24 cellular contexts compared by ENCODE assay signal in the genomic region with DNA sequence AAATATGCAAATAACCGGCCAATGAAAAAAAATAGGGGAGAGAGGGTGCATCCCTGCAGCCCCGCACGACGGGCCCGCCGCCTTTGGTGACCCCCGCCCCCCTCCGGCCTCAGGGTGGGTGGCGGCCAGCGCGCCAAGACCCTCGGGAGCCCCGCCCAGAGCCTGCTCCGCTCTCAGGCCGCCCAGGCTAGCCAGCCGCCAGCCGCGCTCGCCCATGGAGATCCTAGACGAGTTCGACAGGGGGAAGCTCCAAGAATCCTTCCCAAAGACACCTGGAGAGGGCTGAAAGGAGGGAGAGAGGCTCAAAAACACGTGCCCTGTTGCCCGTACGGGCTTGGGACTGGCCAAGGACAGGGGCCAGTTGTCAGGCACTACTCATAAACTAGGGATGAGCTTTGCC.
DNase-seq lines count a peak whose midpoint lies in the region; ATAC-seq, FAIRE-seq and TF ChIP-seq lines count a peak whose summit lies in the region.
"Had no signal": no experiment of that assay in that cellular context is flagged by ENCODE, and none has a peak within 500 bp of the region (broad histone marks: within the 10 kb centered on the region; RNA-seq: fewer than 3 reads in every experiment).

No MANE protein-coding gene starts in this region.

- H3K4ac ChIP-seq in neuronal stem cell (ENCODE audit: low read length): no peak overlapping the region

- H3K27me3 Mint-ChIP-seq in GM23338 (ENCODE audit: insufficient read depth, low read depth, poor library complexity) (no peaks in the 10 kb centered on the region), WTC11 (ENCODE audit: low read depth) (no peaks in the 10 kb centered on the region)
- H3K27me3 Mint-ChIP-seq: B cell; CD4-positive, alpha-beta T cell had no signal

- H3K9me2 ChIP-seq in GM23338 (ENCODE audit: insufficient read depth): peaks cover 6% of the 10 kb centered on the region

- no peak for TF ChIP-seq CTCF in GM23338 (conservative IDR thresholded peaks at IDR 0.05; ENCODE audit: low read depth in 2 of 2)
- TF ChIP-seq CTCF in WTC11 (IDR thresholded peaks at IDR 0.05): no peak
- TF ChIP-seq CTCF in esophagus muscularis mucosa (IDR thresholded peaks at IDR 0.05): no peak

- H2BK120ac ChIP-seq in neuronal stem cell (ENCODE audit: low read depth, low read length): no peak overlapping the region

- 91% methylated on average over 24 of the region's 24 CpGs for WGBS in esophagus muscularis mucosa
- no CpG with 5 or more reads among the region's 24 CpGs for WGBS in neuronal stem cell (ENCODE audit: extremely low coverage in 2 of 2, insufficient read length in 2 of 2, insufficient replicate concordance in 1 of 2), 2 donors

- H2AFZ ChIP-seq in GM23338: peak overlapping the region; percentile 80; the same call in 1 of the 2 replicates
- no peak overlapping the region for H2AFZ ChIP-seq in neuronal stem cell (ENCODE audit: low read length)

- H3K27ac ChIP-seq in GM23338 (ENCODE audit: low read depth) (no peak overlapping the region), esophagus muscularis mucosa (replicated peaks in 1 of 4) (no peak overlapping the region), neuronal stem cell (replicated peaks; ENCODE audit: low read length) (no peak overlapping the region)
- H3K27ac ChIP-seq: 22Rv1; A549; BLaER1 treated with 17β-estradiol and CSF1 and Interleukin-3, amounts not matched to agents 10 nM and 100 nM; C4-2B had no signal

- peak overlapping the region; percentile 12 for H3K18ac ChIP-seq in neuronal stem cell (ENCODE audit: low read length)

- H3K14ac ChIP-seq in neuronal stem cell (ENCODE audit: low read length): no peak overlapping the region

- DNase-seq in GM23338 (ENCODE audit: low spot score): no peak
- DNase-seq in WTC11 (ENCODE audit: low spot score): no peak
- DNase-seq in esophagus muscularis mucosa (ENCODE audit: extremely low spot score): peak; percentile 55
- DNase-seq in neuronal stem cell (ENCODE audit: low spot score): no peak
- no peak for DNase-seq in head of caudate nucleus
- DNase-seq in urothelium cell line (ENCODE audit: low spot score): no peak
- DNase-seq in sciatic nerve (ENCODE audit: low spot score): no peak
- DNase-seq: AML-193; Caco-2; Calu3; CD4-positive, alpha-beta T cell; CD8-positive, alpha-beta T cell; DMS79 treated with DMSO at 0.1 percent for 48 hours; GF-D8 had no signal

- H3K4me3 ChIP-seq in GM23338 (no peak overlapping the region), esophagus muscularis mucosa (no peak overlapping the region), neuronal stem cell (ENCODE audit: low read length in 2 of 2) (no peak overlapping the region)
- H3K4me3 ChIP-seq: A549; BLaER1 treated with 17β-estradiol and CSF1 and Interleukin-3, amounts not matched to agents 10 nM and 100 nM had no signal

- POLR2A ChIA-PET in WTC11 (lab: Charles Lee): no interaction called here

- H2BK12ac ChIP-seq in neuronal stem cell (ENCODE audit: low read length): no peak overlapping the region

- H2BK5ac ChIP-seq in neuronal stem cell (ENCODE audit: low read length): no peak overlapping the region

- H3K23ac ChIP-seq in neuronal stem cell (ENCODE audit: low read depth, low read length, poor library complexity): no peak overlapping the region

- intact Hi-C loops in esophagus muscularis mucosa (cut with DNase I): no loop called here
- intact Hi-C loops in head of caudate nucleus (cut with DNase I): no loop called here
- intact Hi-C loops in sciatic nerve (cut with DNase I): no loop called here

- H3K36me3 Mint-ChIP-seq in GM23338 (ENCODE audit: low read depth): no peaks in the 10 kb centered on the region
- H3K36me3 Mint-ChIP-seq in WTC11: peaks cover 3% of the 10 kb centered on the region; the same call in 1 of the 2 replicates
- H3K36me3 Mint-ChIP-seq: CD8-positive, alpha-beta T cell had no signal

- H3K4me3 Mint-ChIP-seq in GM23338: no peak overlapping the region
- no peak overlapping the region for H3K4me3 Mint-ChIP-seq in WTC11
- H3K4me3 Mint-ChIP-seq: B cell; CD4-positive, alpha-beta T cell; CD8-positive, alpha-beta T cell had no signal

- H3K27ac Mint-ChIP-seq in GM23338 (no peak overlapping the region), WTC11 (no peak overlapping the region)
- H3K27ac Mint-ChIP-seq: B cell; CD4-positive, alpha-beta T cell; CD8-positive, alpha-beta T cell had no signal

- no peak overlapping the region for H3K9ac ChIP-seq in neuronal stem cell (ENCODE audit: low read depth, low read length, poor library complexity)
- H3K9ac ChIP-seq: BLaER1 treated with 17β-estradiol and CSF1 and Interleukin-3, amounts not matched to agents 10 nM and 100 nM had no signal

- H3K9me3 ChIP-seq in esophagus muscularis mucosa (no peaks in the 10 kb centered on the region), neuronal stem cell (replicated peaks in 1 of 2; ENCODE audit: control insufficient read depth in 2 of 2, insufficient read depth in 1 of 2, low read depth in 1 of 2, low read length in 2 of 2) (no peaks in the 10 kb centered on the region)
- H3K9me3 ChIP-seq: A549, Caco-2 had no signal

- no peak overlapping the region for H4K8ac ChIP-seq in neuronal stem cell (ENCODE audit: low read depth, low read length)

- no peak for TF ChIP-seq EP300 in esophagus muscularis mucosa (IDR thresholded peaks at IDR 0.05)

- H3K4me2 ChIP-seq in GM23338: no peak overlapping the region
- no peak overlapping the region for H3K4me2 ChIP-seq in neuronal stem cell (ENCODE audit: insufficient read depth, low read length, poor library complexity, severe bottlenecking)
- H3K4me2 ChIP-seq: A549; BLaER1 treated with 17β-estradiol and CSF1 and Interleukin-3, amounts not matched to agents 10 nM and 100 nM had no signal

- no peaks in the 10 kb centered on the region for H3K79me1 ChIP-seq in neuronal stem cell (ENCODE audit: low read depth, low read length)

- TF ChIP-seq POLR2A in esophagus muscularis mucosa (IDR thresholded peaks at IDR 0.05; ENCODE audit: low read depth): no peak

- CTCF ChIA-PET in WTC11 (lab: Charles Lee): no interaction called here

- peak; percentile 57; the same call in 2 of the 3 replicates for ATAC-seq in GM23338
- peak; percentile 20; the same call in 1 of the 2 replicates for ATAC-seq in WTC11
- ATAC-seq in sciatic nerve: no peak
- ATAC-seq in HG02981 (IDR thresholded peaks at IDR 0.05; ENCODE audit: unreplicated experiment): no peak
- ATAC-seq: A549; CD8-positive, alpha-beta T cell had no signal

- H3K9me3 Mint-ChIP-seq in GM23338 (no peaks in the 10 kb centered on the region; the same call in 2 of the 3 replicates), WTC11 (peaks cover 6% of the 10 kb centered on the region)
- H3K9me3 Mint-ChIP-seq: CD8-positive, alpha-beta T cell had no signal

- H4K91ac ChIP-seq in neuronal stem cell (ENCODE audit: low read depth, low read length, poor library complexity): no peak overlapping the region

- peak overlapping the region; percentile 32 for H2BK15ac ChIP-seq in neuronal stem cell (ENCODE audit: low read length)

- no peaks in the 10 kb centered on the region for H3K4me1 Mint-ChIP-seq in GM23338
- H3K4me1 Mint-ChIP-seq in WTC11: peaks cover 11% of the 10 kb centered on the region
- H3K4me1 Mint-ChIP-seq: B cell had no signal

- no peak for FAIRE-seq in urothelium cell line (lab: Jason Lieb, UNC)
- FAIRE-seq: A549, D721Med, G401.6, GM12891, GM19239 had no signal

- H3K27me3 ChIP-seq in GM23338 (ENCODE audit: insufficient read depth) (no peaks in the 10 kb centered on the region), esophagus muscularis mucosa (peaks cover 0 to 8% (median 0%) of the 10 kb centered on the region in 4 donors), neuronal stem cell (ENCODE audit: control insufficient read depth in 3 of 3, insufficient read depth in 3 of 3, low read depth in 1 of 3, low read length in 3 of 3) (no peaks in the 10 kb centered on the region)
- H3K27me3 ChIP-seq: BLaER1 treated with 17β-estradiol and CSF1 and Interleukin-3, amounts not matched to agents 10 nM and 100 nM had no signal

- no peaks in the 10 kb centered on the region for H3K79me2 ChIP-seq in GM23338 (replicated peaks; ENCODE audit: insufficient read depth)

- no peaks in the 10 kb centered on the region for H3K36me3 ChIP-seq in GM23338 (ENCODE audit: insufficient read depth)
- H3K36me3 ChIP-seq in esophagus muscularis mucosa: no peaks in the 10 kb centered on the region
- H3K36me3 ChIP-seq in neuronal stem cell (replicated peaks in 1 of 2; ENCODE audit: control insufficient read depth in 2 of 2, insufficient read depth in 2 of 2, low read length in 2 of 2): no peaks in the 10 kb centered on the region
- H3K36me3 ChIP-seq: BLaER1 treated with 17β-estradiol and CSF1 and Interleukin-3, amounts not matched to agents 10 nM and 100 nM had no signal

- H2AK5ac ChIP-seq in neuronal stem cell (ENCODE audit: low read depth, low read length): no peak overlapping the region

- H4K20me1 ChIP-seq in GM23338 (replicated peaks; ENCODE audit: insufficient read depth): no peaks in the 10 kb centered on the region
- H4K20me1 ChIP-seq: BLaER1 treated with 17β-estradiol and CSF1 and Interleukin-3, amounts not matched to agents 10 nM and 100 nM had no signal

- H3K4me1 ChIP-seq in GM23338 (ENCODE audit: insufficient read depth) (no peaks in the 10 kb centered on the region; the same call in 1 of the 2 replicates), esophagus muscularis mucosa (no peaks in the 10 kb centered on the region), neuronal stem cell (ENCODE audit: control insufficient read depth in 2 of 2, insufficient read depth in 1 of 2, low read depth in 1 of 2, low read length in 2 of 2) (no peaks in the 10 kb centered on the region)
- H3K4me1 ChIP-seq: A549; BLaER1 treated with 17β-estradiol and CSF1 and Interleukin-3, amounts not matched to agents 10 nM and 100 nM had no signal

- H3F3A ChIP-seq in GM23338 (replicated peaks; ENCODE audit: low read depth): no peaks in the 10 kb centered on the region

TF ChIP-seq in GM23338, 12 proteins besides CTCF, POLR2A, EP300 and RAD21:
- no peak for TF ChIP-seq NANOG (IDR thresholded peaks at IDR 0.05; ENCODE audit: borderline replicate concordance)
- TF ChIP-seq CREB1 (CRISPR knock-in tag; IDR thresholded peaks at IDR 0.05; ENCODE audit: low read depth): no peak

Comparison
In these comparisons a context has a peak if more than half of its experiments do, and no peak if none do; other contexts are left out.
1. ATAC-seq: peak in GM23338 (single experiment) and WTC11 (single experiment); none in sciatic nerve (single experiment) and HG02981 (single experiment).